Comparison of ENCODE assay signal across 24 cellular contexts in genomic region chr3:159917141-159917540, GRCh38.
"Had no signal": no experiment of that assay in that cellular context is flagged by ENCODE, and none has a peak within 500 bp of the region (broad histone marks: within the 10 kb centered on the region; RNA-seq: fewer than 3 reads in every experiment).

No MANE protein-coding gene starts in this region.

- H3K4me1 ChIP-seq: tibial nerve, upper lobe of right lung had no signal

- H2AFZ ChIP-seq: hepatocyte had no signal

- DNase-seq: islet precursor cell; left ventricle myocardium inferior; midbrain; mucosa of descending colon; naive thymus-derived CD4-positive, alpha-beta T cell; ovary; right lobe of liver; stimulated activated CD4-positive, alpha-beta T cell treated with anti-CD3 and anti-CD28 coated beads, Interleukin-1b, Interleukin-23, amount 100 ng/mL, for 48 hours; stimulated activated CD4-positive, alpha-beta T cell treated with anti-CD3 and anti-CD28 coated beads, Interleukin-2, amount 100 ng/mL, for 48 hours; stimulated activated CD4-positive, alpha-beta T cell treated with anti-CD3 and anti-CD28 coated beads, Interleukin-4, amount 100 ng/mL, for 4 hours; stimulated activated CD8-positive, alpha-beta memory T cell treated with anti-CD3 and anti-CD28 coated beads, Interleukin-4, amount 100 ng/mL, for 48 hours; stimulated activated naive CD4-positive, alpha-beta T cell treated with Interleukin-2 at 50 U/mL for 16 hours; stimulated activated naive CD8-positive, alpha-beta T cell treated with anti-CD3 and anti-CD28 coated beads, Interleukin-15, amount 100 ng/mL, for 72 hours; substantia nigra; upper lobe of right lung had no signal

- H3K27ac Mint-ChIP-seq: naive thymus-derived CD4-positive, alpha-beta T cell; natural killer cell treated with Interleukin-12 subunit alpha and Interleukin-12 subunit beta and Interleukin-15 and Interleukin-18, amount 100 ng/mL, for 72 hours; progenitor cell of endocrine pancreas; stimulated activated memory B cell treated with anti-CD40 and anti-IgM and Interleukin-4, amounts not matched to agents 10 μg/mL and 1 μg/mL and 100 μg/mL, for 72 hours; stimulated activated naive CD8-positive, alpha-beta T cell treated with anti-CD3 and anti-CD28 coated beads, Interleukin-15, amount 100 ng/mL, for 72 hours had no signal

- FAIRE-seq: urothelium cell line had no signal

- H3K27me3 Mint-ChIP-seq: progenitor cell of endocrine pancreas; stimulated activated memory B cell treated with anti-CD40 and anti-IgM and Interleukin-4, amounts not matched to agents 10 μg/mL and 1 μg/mL and 100 μg/mL, for 72 hours had no signal

- H3K36me3 ChIP-seq: left ventricle myocardium inferior, ovary, right atrium auricular region, right lobe of liver, tibial nerve, upper lobe of right lung had no signal

- H3K36me3 Mint-ChIP-seq: naive thymus-derived CD4-positive, alpha-beta T cell; natural killer cell treated with Interleukin-12 subunit alpha and Interleukin-12 subunit beta and Interleukin-15 and Interleukin-18, amount 100 ng/mL, for 72 hours; stimulated activated memory B cell treated with anti-CD40 and anti-IgM and Interleukin-4, amounts not matched to agents 10 μg/mL and 1 μg/mL and 100 μg/mL, for 72 hours had no signal

- H3K27ac ChIP-seq: hepatocyte, left ventricle myocardium inferior, ovary, right atrium auricular region, right lobe of liver, tibial nerve, upper lobe of right lung had no signal

- ATAC-seq: mucosa of descending colon; naive thymus-derived CD4-positive, alpha-beta T cell; natural killer cell treated with Interleukin-12 subunit alpha and Interleukin-12 subunit beta and Interleukin-15 and Interleukin-18, amount 100 ng/mL, for 72 hours; right lobe of liver; stimulated activated memory B cell treated with anti-CD40 and anti-IgM and Interleukin-4, amounts not matched to agents 10 μg/mL and 1 μg/mL and 100 μg/mL, for 72 hours; stimulated activated naive CD8-positive, alpha-beta T cell treated with anti-CD3 and anti-CD28 coated beads, Interleukin-15, amount 100 ng/mL, for 72 hours; upper lobe of right lung had no signal

- H3K9me3 Mint-ChIP-seq: naive thymus-derived CD4-positive, alpha-beta T cell; stimulated activated memory B cell treated with anti-CD40 and anti-IgM and Interleukin-4, amounts not matched to agents 10 μg/mL and 1 μg/mL and 100 μg/mL, for 72 hours; stimulated activated naive CD8-positive, alpha-beta T cell treated with anti-CD3 and anti-CD28 coated beads, Interleukin-15, amount 100 ng/mL, for 72 hours had no signal

- H3K9me3 ChIP-seq: left ventricle myocardium inferior, mucosa of descending colon, ovary, right atrium auricular region, right lobe of liver, tibial nerve, upper lobe of right lung had no signal

- H3K4me1 Mint-ChIP-seq: stimulated activated naive CD8-positive, alpha-beta T cell treated with anti-CD3 and anti-CD28 coated beads, Interleukin-15, amount 100 ng/mL, for 72 hours had no signal

- H3K4me3 Mint-ChIP-seq: naive thymus-derived CD4-positive, alpha-beta T cell; natural killer cell treated with Interleukin-12 subunit alpha and Interleukin-12 subunit beta and Interleukin-15 and Interleukin-18, amount 100 ng/mL, for 72 hours; stimulated activated memory B cell treated with anti-CD40 and anti-IgM and Interleukin-4, amounts not matched to agents 10 μg/mL and 1 μg/mL and 100 μg/mL, for 72 hours; stimulated activated naive CD8-positive, alpha-beta T cell treated with anti-CD3 and anti-CD28 coated beads, Interleukin-15, amount 100 ng/mL, for 72 hours had no signal

- H3K79me2 ChIP-seq: hepatocyte had no signal

- H3K4me2 ChIP-seq: hepatocyte, smooth muscle cell had no signal

- H3K27me3 ChIP-seq: hepatocyte, ovary, right atrium auricular region, right lobe of liver, tibial nerve, upper lobe of right lung had no signal

- H3K4me3 ChIP-seq: hepatocyte, left ventricle myocardium inferior, lung, mucosa of descending colon, ovary, right atrium auricular region, right lobe of liver, smooth muscle cell, tibial nerve, upper lobe of right lung had no signal
